ENCODE assay signal across 1 cellular context in the genomic region with DNA sequence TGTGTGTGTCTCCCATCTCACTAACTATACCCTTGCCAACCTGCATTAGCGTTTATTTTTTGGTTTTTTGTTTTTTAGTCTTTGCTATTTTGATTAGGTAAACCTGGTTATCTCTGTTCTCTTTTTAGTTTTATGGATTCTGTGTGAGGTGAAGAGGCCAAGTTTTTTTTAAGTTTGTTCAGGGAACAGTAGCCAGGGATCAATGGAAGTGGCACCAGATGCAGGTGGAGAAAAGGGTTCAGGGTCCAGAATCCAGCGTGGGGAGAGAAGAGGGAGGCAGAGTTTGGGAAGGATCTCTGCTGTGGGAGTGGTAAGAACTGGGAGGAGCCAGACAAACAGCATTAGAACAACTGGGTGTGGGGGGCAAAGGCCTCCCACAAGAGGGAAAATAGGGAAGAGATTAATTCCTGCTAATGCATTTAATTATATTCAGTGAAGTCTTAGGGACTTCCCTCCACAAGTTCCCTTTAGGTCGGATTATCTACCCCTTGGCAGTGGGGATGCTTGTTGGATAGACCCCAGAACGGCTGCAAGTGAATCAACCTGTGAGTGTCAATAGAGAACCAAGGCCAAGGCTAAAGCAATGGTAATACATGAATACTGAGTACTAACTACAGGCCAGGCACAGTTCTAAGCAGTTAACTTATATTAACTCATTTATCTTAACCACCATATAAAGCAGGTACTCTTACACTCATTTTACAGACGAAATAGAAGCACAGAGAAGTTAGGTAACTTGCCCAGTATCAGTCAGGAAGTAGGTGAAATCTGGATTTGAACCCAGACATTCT.
TF ChIP-seq lines count a peak whose summit lies in the region.

No MANE protein-coding gene starts in this region.

TF ChIP-seq in HepG2, 621 proteins besides CTCF, POLR2A, EP300 and RAD21 (continued from another document and continues in another):
- TF ChIP-seq, protein P1, sequence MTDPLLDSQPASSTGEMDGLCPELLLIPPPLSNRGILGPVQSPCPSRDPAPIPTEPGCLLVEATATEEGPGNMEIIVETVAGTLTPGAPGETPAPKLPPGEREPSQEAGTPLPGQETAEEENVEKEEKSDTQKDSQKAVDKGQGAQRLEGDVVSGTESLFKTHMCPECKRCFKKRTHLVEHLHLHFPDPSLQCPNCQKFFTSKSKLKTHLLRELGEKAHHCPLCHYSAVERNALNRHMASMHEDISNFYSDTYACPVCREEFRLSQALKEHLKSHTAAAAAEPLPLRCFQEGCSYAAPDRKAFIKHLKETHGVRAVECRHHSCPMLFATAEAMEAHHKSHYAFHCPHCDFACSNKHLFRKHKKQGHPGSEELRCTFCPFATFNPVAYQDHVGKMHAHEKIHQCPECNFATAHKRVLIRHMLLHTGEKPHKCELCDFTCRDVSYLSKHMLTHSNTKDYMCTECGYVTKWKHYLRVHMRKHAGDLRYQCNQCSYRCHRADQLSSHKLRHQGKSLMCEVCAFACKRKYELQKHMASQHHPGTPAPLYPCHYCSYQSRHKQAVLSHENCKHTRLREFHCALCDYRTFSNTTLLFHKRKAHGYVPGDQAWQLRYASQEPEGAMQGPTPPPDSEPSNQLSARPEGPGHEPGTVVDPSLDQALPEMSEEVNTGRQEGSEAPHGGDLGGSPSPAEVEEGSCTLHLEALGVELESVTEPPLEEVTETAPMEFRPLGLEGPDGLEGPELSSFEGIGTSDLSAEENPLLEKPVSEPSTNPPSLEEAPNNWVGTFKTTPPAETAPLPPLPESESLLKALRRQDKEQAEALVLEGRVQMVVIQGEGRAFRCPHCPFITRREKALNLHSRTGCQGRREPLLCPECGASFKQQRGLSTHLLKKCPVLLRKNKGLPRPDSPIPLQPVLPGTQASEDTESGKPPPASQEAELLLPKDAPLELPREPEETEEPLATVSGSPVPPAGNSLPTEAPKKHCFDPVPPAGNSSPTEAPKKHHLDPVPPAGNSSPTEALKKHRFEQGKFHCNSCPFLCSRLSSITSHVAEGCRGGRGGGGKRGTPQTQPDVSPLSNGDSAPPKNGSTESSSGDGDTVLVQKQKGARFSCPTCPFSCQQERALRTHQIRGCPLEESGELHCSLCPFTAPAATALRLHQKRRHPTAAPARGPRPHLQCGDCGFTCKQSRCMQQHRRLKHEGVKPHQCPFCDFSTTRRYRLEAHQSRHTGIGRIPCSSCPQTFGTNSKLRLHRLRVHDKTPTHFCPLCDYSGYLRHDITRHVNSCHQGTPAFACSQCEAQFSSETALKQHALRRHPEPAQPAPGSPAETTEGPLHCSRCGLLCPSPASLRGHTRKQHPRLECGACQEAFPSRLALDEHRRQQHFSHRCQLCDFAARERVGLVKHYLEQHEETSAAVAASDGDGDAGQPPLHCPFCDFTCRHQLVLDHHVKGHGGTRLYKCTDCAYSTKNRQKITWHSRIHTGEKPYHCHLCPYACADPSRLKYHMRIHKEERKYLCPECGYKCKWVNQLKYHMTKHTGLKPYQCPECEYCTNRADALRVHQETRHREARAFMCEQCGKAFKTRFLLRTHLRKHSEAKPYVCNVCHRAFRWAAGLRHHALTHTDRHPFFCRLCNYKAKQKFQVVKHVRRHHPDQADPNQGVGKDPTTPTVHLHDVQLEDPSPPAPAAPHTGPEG (CRISPR knock-in tag; IDR thresholded peaks at IDR 0.05): no peak
- TF ChIP-seq SOX13 (IDR thresholded peaks at IDR 0.05): no peak
- peak in 1 of 2 experiments; percentile 77; a peak in 2 of 4 replicates for TF ChIP-seq SOX13 (CRISPR knock-in tag; conservative IDR thresholded peaks at IDR 0.05 in 1 of 2, IDR thresholded peaks at IDR 0.05 in 1 of 2)
- 0 out of 2 replicates have a peak, but pooled peaks have one; percentile 12 for TF ChIP-seq ZNF292 (CRISPR knock-in tag; IDR thresholded peaks at IDR 0.05; ENCODE audit: borderline replicate concordance, low read depth)
- TF ChIP-seq TOE1 (CRISPR knock-in tag; IDR thresholded peaks at IDR 0.05): no peak
- TF ChIP-seq RBFOX2 (IDR thresholded peaks at IDR 0.05; ENCODE audit: low read depth, low read length): no peak
- no peak for TF ChIP-seq MAFG (CRISPR knock-in tag; IDR thresholded peaks at IDR 0.05)
- no peak for TF ChIP-seq ZNF337 (CRISPR knock-in tag; IDR thresholded peaks at IDR 0.05; ENCODE audit: borderline replicate concordance, low read depth)
- no peak for TF ChIP-seq SCMH1 (CRISPR knock-in tag; IDR thresholded peaks at IDR 0.05; ENCODE audit: borderline replicate concordance)
- TF ChIP-seq ZNF883 (CRISPR knock-in tag; IDR thresholded peaks at IDR 0.05; ENCODE audit: not compliant biosample characterization): no peak
- no peak for TF ChIP-seq GRHL1 (CRISPR knock-in tag; conservative IDR thresholded peaks at IDR 0.05)
- TF ChIP-seq SMARCE1 (IDR thresholded peaks at IDR 0.05; ENCODE audit: borderline replicate concordance): no peak
- TF ChIP-seq ZBTB7A (CRISPR knock-in tag; IDR thresholded peaks at IDR 0.05): no peak
- TF ChIP-seq ZNF282 (IDR thresholded peaks at IDR 0.05; ENCODE audit: partially characterized antibody): no peak
- peak; percentile 76 for TF ChIP-seq CREM (IDR thresholded peaks at IDR 0.05)
- no peak for TF ChIP-seq CREM (CRISPR knock-in tag; IDR thresholded peaks at IDR 0.05)
- no peak for TF ChIP-seq FOXJ3 (CRISPR knock-in tag; IDR thresholded peaks at IDR 0.05; ENCODE audit: borderline replicate concordance)
- 0 out of 2 replicates have a peak, but pooled peaks have one; percentile 27 for TF ChIP-seq JUNB (CRISPR knock-in tag; IDR thresholded peaks at IDR 0.05; ENCODE audit: borderline replicate concordance)
- TF ChIP-seq AFF4 (CRISPR knock-in tag; IDR thresholded peaks at IDR 0.05): no peak
- TF ChIP-seq NFE2 (CRISPR knock-in tag; IDR thresholded peaks at IDR 0.05): no peak
- TF ChIP-seq BRD4 (CRISPR knock-in tag; IDR thresholded peaks at IDR 0.05): no peak
- TF ChIP-seq SNAI1 (CRISPR knock-in tag; IDR thresholded peaks at IDR 0.05; ENCODE audit: borderline replicate concordance): no peak
- no peak for TF ChIP-seq ZNF7 (CRISPR knock-in tag; IDR thresholded peaks at IDR 0.05)
- no peak; the same call in 1 of the 2 replicates for TF ChIP-seq ETV5 (CRISPR knock-in tag; IDR thresholded peaks at IDR 0.05; ENCODE audit: borderline replicate concordance)
- TF ChIP-seq, protein P2, sequence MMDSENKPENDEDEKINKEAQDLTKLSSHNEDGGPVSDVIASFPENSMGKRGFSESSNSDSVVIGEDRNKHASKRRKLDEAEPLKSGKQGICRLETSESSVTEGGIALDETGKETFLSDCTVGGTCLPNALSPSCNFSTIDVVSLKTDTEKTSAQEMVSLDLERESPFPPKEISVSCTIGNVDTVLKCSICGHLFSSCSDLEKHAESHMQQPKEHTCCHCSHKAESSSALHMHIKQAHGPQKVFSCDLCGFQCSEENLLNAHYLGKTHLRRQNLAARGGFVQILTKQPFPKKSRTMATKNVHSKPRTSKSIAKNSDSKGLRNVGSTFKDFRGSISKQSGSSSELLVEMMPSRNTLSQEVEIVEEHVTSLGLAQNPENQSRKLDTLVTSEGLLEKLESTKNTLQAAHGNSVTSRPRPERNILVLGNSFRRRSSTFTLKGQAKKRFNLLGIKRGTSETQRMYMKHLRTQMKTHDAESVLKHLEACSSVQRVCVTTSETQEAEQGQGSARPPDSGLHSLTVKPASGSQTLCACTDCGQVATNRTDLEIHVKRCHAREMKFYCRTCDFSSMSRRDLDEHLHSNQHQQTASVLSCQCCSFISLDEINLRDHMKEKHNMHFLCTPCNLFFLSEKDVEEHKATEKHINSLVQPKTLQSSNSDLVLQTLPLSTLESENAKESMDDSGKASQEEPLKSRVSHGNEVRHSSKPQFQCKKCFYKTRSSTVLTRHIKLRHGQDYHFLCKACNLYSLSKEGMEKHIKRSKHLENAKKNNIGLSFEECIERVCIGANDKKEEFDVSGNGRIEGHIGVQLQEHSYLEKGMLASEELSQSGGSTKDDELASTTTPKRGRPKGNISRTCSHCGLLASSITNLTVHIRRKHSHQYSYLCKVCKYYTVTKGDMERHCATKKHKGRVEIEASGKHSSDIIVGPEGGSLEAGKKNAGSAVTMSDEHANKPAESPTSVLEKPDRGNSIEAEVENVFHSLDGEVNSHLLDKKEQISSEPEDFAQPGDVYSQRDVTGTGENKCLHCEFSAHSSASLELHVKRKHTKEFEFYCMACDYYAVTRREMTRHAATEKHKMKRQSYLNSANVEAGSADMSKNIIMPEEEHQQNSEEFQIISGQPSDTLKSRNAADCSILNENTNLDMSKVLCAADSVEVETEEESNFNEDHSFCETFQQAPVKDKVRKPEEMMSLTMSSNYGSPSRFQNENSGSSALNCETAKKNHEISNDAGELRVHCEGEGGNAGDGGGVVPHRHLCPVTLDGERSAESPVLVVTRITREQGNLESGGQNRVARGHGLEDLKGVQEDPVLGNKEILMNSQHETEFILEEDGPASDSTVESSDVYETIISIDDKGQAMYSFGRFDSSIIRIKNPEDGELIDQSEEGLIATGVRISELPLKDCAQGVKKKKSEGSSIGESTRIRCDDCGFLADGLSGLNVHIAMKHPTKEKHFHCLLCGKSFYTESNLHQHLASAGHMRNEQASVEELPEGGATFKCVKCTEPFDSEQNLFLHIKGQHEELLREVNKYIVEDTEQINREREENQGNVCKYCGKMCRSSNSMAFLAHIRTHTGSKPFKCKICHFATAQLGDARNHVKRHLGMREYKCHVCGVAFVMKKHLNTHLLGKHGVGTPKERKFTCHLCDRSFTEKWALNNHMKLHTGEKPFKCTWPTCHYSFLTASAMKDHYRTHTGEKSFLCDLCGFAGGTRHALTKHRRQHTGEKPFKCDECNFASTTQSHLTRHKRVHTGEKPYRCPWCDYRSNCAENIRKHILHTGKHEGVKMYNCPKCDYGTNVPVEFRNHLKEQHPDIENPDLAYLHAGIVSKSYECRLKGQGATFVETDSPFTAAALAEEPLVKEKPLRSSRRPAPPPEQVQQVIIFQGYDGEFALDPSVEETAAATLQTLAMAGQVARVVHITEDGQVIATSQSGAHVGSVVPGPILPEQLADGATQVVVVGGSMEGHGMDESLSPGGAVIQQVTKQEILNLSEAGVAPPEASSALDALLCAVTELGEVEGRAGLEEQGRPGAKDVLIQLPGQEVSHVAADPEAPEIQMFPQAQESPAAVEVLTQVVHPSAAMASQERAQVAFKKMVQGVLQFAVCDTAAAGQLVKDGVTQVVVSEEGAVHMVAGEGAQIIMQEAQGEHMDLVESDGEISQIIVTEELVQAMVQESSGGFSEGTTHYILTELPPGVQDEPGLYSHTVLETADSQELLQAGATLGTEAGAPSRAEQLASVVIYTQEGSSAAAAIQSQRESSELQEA (CRISPR knock-in tag; IDR thresholded peaks at IDR 0.05; ENCODE audit: not compliant biosample characterization): no peak
- no peak for TF ChIP-seq ZNF768 (CRISPR knock-in tag; IDR thresholded peaks at IDR 0.05)
- no peak for TF ChIP-seq SMAD9 (CRISPR knock-in tag; IDR thresholded peaks at IDR 0.05)
- no peak for TF ChIP-seq TCF12 (IDR thresholded peaks at IDR 0.05)
- TF ChIP-seq TCF12 (CRISPR knock-in tag; IDR thresholded peaks at IDR 0.05): peak; percentile 47; the same call in 1 of the 2 replicates
- no peak for TF ChIP-seq PTBP1 (IDR thresholded peaks at IDR 0.05; ENCODE audit: low read depth, low read length, poor library complexity, severe bottlenecking)
- TF ChIP-seq SOX6 (IDR thresholded peaks at IDR 0.05): no peak
- peak; percentile 85 for TF ChIP-seq SOX6 (CRISPR knock-in tag; IDR thresholded peaks at IDR 0.05)
- TF ChIP-seq ZNF260 (CRISPR knock-in tag; IDR thresholded peaks at IDR 0.05; ENCODE audit: borderline replicate concordance, low read depth): no peak
- no peak for TF ChIP-seq ZNF280B (CRISPR knock-in tag; IDR thresholded peaks at IDR 0.05; ENCODE audit: borderline replicate concordance)
- no peak for TF ChIP-seq ZIK1 (CRISPR knock-in tag; IDR thresholded peaks at IDR 0.05; ENCODE audit: borderline replicate concordance, low read depth)
- 0 out of 2 replicates have a peak, but pooled peaks have one; percentile 40 for TF ChIP-seq ZNF383 (CRISPR knock-in tag; IDR thresholded peaks at IDR 0.05; ENCODE audit: borderline replicate concordance)
- TF ChIP-seq MED1 (CRISPR knock-in tag; IDR thresholded peaks at IDR 0.05): peak; percentile 52
- TF ChIP-seq TCF7 (IDR thresholded peaks at IDR 0.05; ENCODE audit: low read depth): peak; percentile 79
